1 cellular context compared by ENCODE assay signal in the genomic region with DNA sequence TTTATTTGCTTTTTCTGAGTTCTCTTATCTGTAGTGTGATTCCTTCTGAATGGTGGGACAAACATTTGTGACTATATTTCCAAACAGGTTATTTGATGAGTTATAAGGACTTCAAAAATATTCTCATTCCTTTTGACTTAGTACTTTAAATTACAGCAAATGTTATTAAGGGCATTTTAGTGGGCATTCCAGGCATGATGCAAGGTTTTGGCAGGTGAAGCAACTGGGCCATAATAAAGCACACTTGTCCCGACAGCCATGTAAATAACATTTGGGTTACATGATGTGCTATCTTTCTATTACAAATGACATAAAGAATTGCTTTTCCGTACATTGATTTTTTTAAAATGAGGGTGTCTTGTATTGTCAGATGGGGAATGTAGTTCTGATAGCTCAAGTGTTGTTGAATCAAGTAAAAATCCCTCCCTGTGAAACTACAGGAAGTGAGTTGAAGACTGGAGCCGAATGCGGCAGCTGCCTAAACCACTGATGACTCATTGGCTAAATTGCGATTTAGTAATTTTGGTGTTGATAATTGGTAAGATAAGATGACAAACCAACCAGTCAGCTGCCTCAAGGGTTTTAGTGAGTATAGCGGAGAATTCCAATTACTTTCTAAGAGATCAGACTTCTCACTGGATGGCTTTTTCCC.
TF ChIP-seq lines count a peak whose summit lies in the region.

No MANE protein-coding gene starts in this region.

TF ChIP-seq in IMR-90, 13 proteins besides CTCF, POLR2A, EP300 and RAD21:
- TF ChIP-seq ELK1 (IDR thresholded peaks at IDR 0.05; ENCODE audit: borderline replicate concordance, low read depth, low read length) (no peak), MAZ (IDR thresholded peaks at IDR 0.05; ENCODE audit: borderline replicate concordance, low read depth, low read length) (no peak), MAFK (IDR thresholded peaks at IDR 0.05; ENCODE audit: low read depth, low read length) (no peak), CHD1 (IDR thresholded peaks at IDR 0.05; ENCODE audit: low read depth, low read length) (no peak), SMC3 (IDR thresholded peaks at IDR 0.05; ENCODE audit: low read depth, low read length) (no peak), MXI1 (IDR thresholded peaks at IDR 0.05; ENCODE audit: borderline replicate concordance, low read depth, low read length) (no peak), RFX5 (IDR thresholded peaks at IDR 0.05; ENCODE audit: low read depth, low read length) (no peak), FOS (IDR thresholded peaks at IDR 0.05; ENCODE audit: low read depth, low read length) (no peak), NFE2L2 (IDR thresholded peaks at IDR 0.05; ENCODE audit: low read depth, low read length) (no peak), BHLHE40 (IDR thresholded peaks at IDR 0.05; ENCODE audit: low read depth, low read length) (no peak), CEBPB (IDR thresholded peaks at IDR 0.05; ENCODE audit: low read depth, low read length) (no peak), RCOR1 (IDR thresholded peaks at IDR 0.05; ENCODE audit: insufficient replicate concordance, low read length) (no peak)
- TF ChIP-seq, protein P1, sequence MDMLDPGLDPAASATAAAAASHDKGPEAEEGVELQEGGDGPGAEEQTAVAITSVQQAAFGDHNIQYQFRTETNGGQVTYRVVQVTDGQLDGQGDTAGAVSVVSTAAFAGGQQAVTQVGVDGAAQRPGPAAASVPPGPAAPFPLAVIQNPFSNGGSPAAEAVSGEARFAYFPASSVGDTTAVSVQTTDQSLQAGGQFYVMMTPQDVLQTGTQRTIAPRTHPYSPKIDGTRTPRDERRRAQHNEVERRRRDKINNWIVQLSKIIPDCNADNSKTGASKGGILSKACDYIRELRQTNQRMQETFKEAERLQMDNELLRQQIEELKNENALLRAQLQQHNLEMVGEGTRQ (IDR thresholded peaks at IDR 0.05; ENCODE audit: low read depth, low read length), result no peak
